In the genomic region with DNA sequence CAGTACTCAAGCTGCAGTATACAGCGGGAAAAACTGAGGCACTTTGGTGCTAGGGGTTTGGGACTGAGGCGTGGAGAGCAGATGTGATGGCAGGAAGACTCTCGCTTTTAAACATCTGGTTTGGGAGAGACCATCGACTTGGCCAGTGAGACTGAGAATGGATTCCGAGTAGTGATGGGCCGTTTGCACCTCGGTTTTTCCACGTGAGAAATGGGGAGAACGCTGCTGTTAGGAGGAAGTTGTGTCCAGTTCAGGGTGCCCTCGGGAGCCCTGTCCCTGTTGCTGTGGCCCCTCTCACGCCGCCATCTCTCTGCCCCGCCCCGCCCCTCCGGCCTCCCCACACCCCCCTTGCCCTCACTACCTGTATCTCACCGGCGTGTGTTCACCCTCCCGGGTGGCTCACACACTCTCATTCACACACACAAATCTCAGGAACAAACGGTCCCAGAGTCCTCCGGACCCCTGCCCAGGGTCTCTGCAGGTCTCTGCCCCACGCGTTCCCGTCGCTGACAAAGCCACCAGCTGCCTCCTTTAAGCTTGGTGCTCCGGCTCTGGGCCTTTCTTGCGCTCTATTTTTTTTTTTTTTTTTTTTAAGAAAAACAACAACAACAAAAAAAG, we compare ENCODE assay signal across 1 cellular context.
TF ChIP-seq lines count a peak whose summit lies in the region.

No MANE protein-coding gene starts in this region.

TF ChIP-seq in HCT116, 20 proteins besides CTCF, POLR2A, EP300 and RAD21 (continued from another document):
- TF ChIP-seq, protein P1, sequence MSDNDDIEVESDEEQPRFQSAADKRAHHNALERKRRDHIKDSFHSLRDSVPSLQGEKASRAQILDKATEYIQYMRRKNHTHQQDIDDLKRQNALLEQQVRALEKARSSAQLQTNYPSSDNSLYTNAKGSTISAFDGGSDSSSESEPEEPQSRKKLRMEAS (IDR thresholded peaks at IDR 0.05), result no peak
